Comparison of ENCODE assay signal across 8 cellular contexts in the genomic region with DNA sequence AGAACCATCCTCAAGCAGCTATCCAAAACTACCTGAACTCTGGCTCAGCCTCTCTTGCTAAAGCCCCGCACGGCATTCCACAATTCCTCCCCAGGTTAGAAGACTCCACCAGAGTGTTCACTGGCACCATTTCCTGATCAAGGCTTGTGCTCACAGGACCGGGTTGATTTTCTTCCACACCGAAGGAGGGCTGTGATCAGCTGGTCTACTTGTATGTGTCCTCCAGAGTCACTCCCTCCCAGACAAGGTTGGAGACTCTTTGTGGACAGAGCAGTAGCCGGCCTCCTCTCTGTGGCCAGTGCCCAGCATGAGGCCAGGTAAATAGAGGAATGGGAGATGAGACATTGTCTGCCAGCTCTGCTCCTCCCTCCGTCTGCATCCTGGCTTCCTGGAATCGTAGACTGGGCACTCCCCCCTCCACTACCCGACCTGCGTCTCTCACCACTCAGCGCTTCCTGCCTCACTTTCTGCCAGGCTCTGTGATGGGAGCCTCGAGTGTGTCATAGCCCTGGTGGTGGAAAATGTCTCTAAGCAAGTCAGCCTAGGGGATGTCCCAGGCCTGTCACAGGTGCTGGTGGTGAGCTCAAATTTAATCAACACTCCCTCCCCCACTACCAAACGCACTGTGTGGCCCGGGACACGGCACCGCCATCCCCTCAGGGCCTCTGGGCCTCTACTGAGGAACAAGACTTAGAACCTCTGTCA. TPM values are rescaled to one million over a fixed set of nuclear protein-coding genes. Genes with fewer than 3 reads are reported as not detected.
DNase-seq lines count a peak whose midpoint lies in the region; ATAC-seq and TF ChIP-seq lines count a peak whose summit lies in the region.

No MANE protein-coding gene starts in this region.

- TF ChIP-seq CTCF in neural progenitor cell (IDR thresholded peaks at IDR 0.05) (no peak), BE2C (IDR thresholded peaks at IDR 0.05; ENCODE audit: low read depth, low read length) (no peak), dorsolateral prefrontal cortex (IDR thresholded peaks at IDR 0.05 in 54 of 56, conservative IDR thresholded peaks at IDR 0.05 in 2 of 56; ENCODE audit: low read depth in 1 of 56, partially characterized antibody in 56 of 56) (no peak)

- H3K27ac Mint-ChIP-seq in T-helper 1 cell treated with Interleukin-12 subunit alpha and Interleukin-12 subunit beta and Interleukin-4 antibody, amounts not matched to agents 30 μg/mL and 1 μg/mL, for 36 hours: peak overlapping the region; percentile 91
- peak overlapping the region; percentile 50 for H3K27ac Mint-ChIP-seq in neural progenitor cell

- ATAC-seq in GM19025 (IDR thresholded peaks at IDR 0.05; ENCODE audit: low read depth, unreplicated experiment) (peak; percentile 87), HG03108 (IDR thresholded peaks at IDR 0.05; ENCODE audit: unreplicated experiment) (peak; percentile 93)

- intact Hi-C loops in dorsolateral prefrontal cortex (cut with DNase I): no loop called here

- H3K9ac ChIP-seq in adipocyte (ENCODE audit: low read length): no peak overlapping the region
- H3K9ac ChIP-seq in neural progenitor cell: no peak overlapping the region

- H3K9me3 ChIP-seq in adipocyte (ENCODE audit: control insufficient read depth, low read length): no peaks in the 10 kb centered on the region
- H3K9me3 ChIP-seq in neural progenitor cell (ENCODE audit: low read depth): no peaks in the 10 kb centered on the region
- H3K9me3 ChIP-seq in BE2C: no peaks in the 10 kb centered on the region

- H3K4me2 ChIP-seq in neural progenitor cell: no peak overlapping the region

- H3K4me3 ChIP-seq in adipocyte (ENCODE audit: low read length) (no peak overlapping the region), neural progenitor cell (no peak overlapping the region), BE2C (ENCODE audit: low read depth, low read length) (no peak overlapping the region), dorsolateral prefrontal cortex (no peak overlapping the region)

- H3K4me1 ChIP-seq in adipocyte (ENCODE audit: control insufficient read depth, insufficient read depth, low read length) (peaks cover under 1% of the 10 kb centered on the region), neural progenitor cell (peaks cover 12% of the 10 kb centered on the region), BE2C (no peaks in the 10 kb centered on the region)

- H3K27ac ChIP-seq in neural progenitor cell (no peak overlapping the region), dorsolateral prefrontal cortex (no peak overlapping the region)

- H3K79me2 ChIP-seq in neural progenitor cell (ENCODE audit: low read depth): no peaks in the 10 kb centered on the region

- no peaks in the 10 kb centered on the region for H4K20me1 ChIP-seq in neural progenitor cell (ENCODE audit: low read depth)

- no peak overlapping the region for H2AFZ ChIP-seq in neural progenitor cell (replicated peaks)

- no peaks in the 10 kb centered on the region for H3K27me3 Mint-ChIP-seq in T-helper 1 cell treated with Interleukin-12 subunit alpha and Interleukin-12 subunit beta and Interleukin-4 antibody, amounts not matched to agents 30 μg/mL and 1 μg/mL, for 36 hours (ENCODE audit: low read depth)
- H3K27me3 Mint-ChIP-seq in neural progenitor cell (ENCODE audit: insufficient read depth, low read depth): peaks cover 14% of the 10 kb centered on the region

- no peaks in the 10 kb centered on the region for H3K36me3 ChIP-seq in adipocyte (ENCODE audit: control insufficient read depth, insufficient read depth, low read length, severe bottlenecking)
- H3K36me3 ChIP-seq in neural progenitor cell: no peaks in the 10 kb centered on the region
- no peaks in the 10 kb centered on the region for H3K36me3 ChIP-seq in BE2C

- H3K9me3 Mint-ChIP-seq in T-helper 1 cell treated with Interleukin-12 subunit alpha and Interleukin-12 subunit beta and Interleukin-4 antibody, amounts not matched to agents 30 μg/mL and 1 μg/mL, for 36 hours: no peaks in the 10 kb centered on the region
- no peaks in the 10 kb centered on the region for H3K9me3 Mint-ChIP-seq in neural progenitor cell

- H3K4me1 Mint-ChIP-seq in T-helper 1 cell treated with Interleukin-12 subunit alpha and Interleukin-12 subunit beta and Interleukin-4 antibody, amounts not matched to agents 30 μg/mL and 1 μg/mL, for 36 hours (ENCODE audit: low read depth): peaks cover 68% of the 10 kb centered on the region
- H3K4me1 Mint-ChIP-seq in neural progenitor cell: peaks cover 17% of the 10 kb centered on the region

- peaks cover 28% of the 10 kb centered on the region for H3K36me3 Mint-ChIP-seq in T-helper 1 cell treated with Interleukin-12 subunit alpha and Interleukin-12 subunit beta and Interleukin-4 antibody, amounts not matched to agents 30 μg/mL and 1 μg/mL, for 36 hours (ENCODE audit: low read depth)
- H3K36me3 Mint-ChIP-seq in neural progenitor cell: no peaks in the 10 kb centered on the region

- DNase-seq in adipocyte (ENCODE audit: low read depth) (peak; percentile 7), neural progenitor cell (ENCODE audit: low spot score) (no peak), BE2C (no peak), SIG-M5 treated with dmso at 0.1 percent for 504 hours (lab: John Stamatoyannopoulos, UW; ENCODE audit: unreplicated experiment) (no peak), dorsolateral prefrontal cortex (no peak)

- H3K27me3 ChIP-seq in adipocyte (replicated peaks; ENCODE audit: control insufficient read depth, insufficient read depth, low read length) (peaks cover 74% of the 10 kb centered on the region), neural progenitor cell (no peaks in the 10 kb centered on the region), BE2C (no peaks in the 10 kb centered on the region), dorsolateral prefrontal cortex (peaks cover 0 to 5% (median 0%) of the 10 kb centered on the region in 45 donors)

- H3F3A ChIP-seq in neural progenitor cell (ENCODE audit: low read depth): no peaks in the 10 kb centered on the region

- peak overlapping the region; percentile 70 for H3K4me3 Mint-ChIP-seq in T-helper 1 cell treated with Interleukin-12 subunit alpha and Interleukin-12 subunit beta and Interleukin-4 antibody, amounts not matched to agents 30 μg/mL and 1 μg/mL, for 36 hours
- no peak overlapping the region for H3K4me3 Mint-ChIP-seq in neural progenitor cell

RNA-seq across cellular contexts. Expression of a gene that starts 12.5 kb away (rescaled TPM):
- total RNA-seq in neural progenitor cell (ENCODE audit: low replicate concordance) (not detected in 2 replicates), dorsolateral prefrontal cortex (not detected)
- 0.74 TPM for polyA plus RNA-seq in BE2C (2012; ENCODE audit: insufficient read depth, insufficient read length, low read depth)

RNA-seq across cellular contexts. Expression of a gene that starts 27.7 kb away (rescaled TPM):
- 0.62 TPM in 1 of 2 replicates, not detected in the other for total RNA-seq in neural progenitor cell (ENCODE audit: low replicate concordance)
- 1.8 TPM for polyA plus RNA-seq in BE2C (2012; ENCODE audit: insufficient read depth, insufficient read length, low read depth)
- total RNA-seq in dorsolateral prefrontal cortex: 1 to 10 TPM in 7 of 120 experiments, under 1 TPM in 58, not detected in 55; 0.10 to 1.6 (median 0.37) TPM
